Comparison of ENCODE assay signal across 10 cellular contexts in the genomic region with DNA sequence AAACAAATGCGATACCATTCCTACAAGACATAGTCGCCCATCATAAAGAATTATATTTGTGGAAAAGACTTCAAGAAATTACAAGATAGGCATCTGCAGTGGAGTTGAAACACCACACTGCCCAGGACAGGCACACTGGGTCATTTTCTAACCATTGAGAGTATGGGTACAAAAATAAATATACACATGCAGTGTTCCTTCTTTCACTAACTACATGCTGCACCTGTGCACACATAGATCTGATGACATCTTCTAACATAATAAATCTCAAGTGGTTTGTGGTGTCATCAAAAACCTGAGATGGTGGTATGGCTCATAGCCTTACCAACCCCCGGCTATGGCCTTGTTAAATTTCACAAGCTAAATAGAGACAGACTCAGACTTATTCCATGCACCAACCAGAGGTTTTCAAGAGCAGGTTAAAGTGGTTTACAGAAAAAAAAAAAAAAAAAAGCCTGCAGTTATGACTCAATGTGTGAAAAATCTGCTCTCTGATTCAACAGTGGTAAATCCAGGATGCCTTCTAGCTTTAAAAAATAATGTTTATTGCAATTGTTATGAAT. TPM values are rescaled to one million over a fixed set of nuclear protein-coding genes. Genes with fewer than 3 reads are reported as not detected.
A peak's percentile ranks its signal among the peaks of the same experiment; 100 is the strongest.
DNase-seq lines count a peak whose midpoint lies in the region; ATAC-seq, FAIRE-seq and TF ChIP-seq lines count a peak whose summit lies in the region.
"Had no signal": no experiment of that assay in that cellular context is flagged by ENCODE, and none has a peak within 500 bp of the region (broad histone marks: within the 10 kb centered on the region; RNA-seq: fewer than 3 reads in every experiment).

No MANE protein-coding gene starts in this region.

- no peaks in the 10 kb centered on the region for H3K9me3 ChIP-seq in astrocyte (ENCODE audit: insufficient read depth, low read depth, low read length)
- H3K9me3 ChIP-seq in thoracic aorta: no peaks in the 10 kb centered on the region
- no peaks in the 10 kb centered on the region for H3K9me3 ChIP-seq in A673 (ENCODE audit: low read depth, low read length, poor library complexity, severe bottlenecking)

- H3K27ac Mint-ChIP-seq in activated CD8-positive, alpha-beta T cell treated with anti-CD3 and anti-CD28 coated beads for 36 hours: no peak overlapping the region
- no peak overlapping the region for H3K27ac Mint-ChIP-seq in activated CD8-positive, alpha-beta T cell treated with anti-CD3 and anti-CD28 coated beads, Interleukin-2, amount 10 ng/mL, durations not matched to agents 7 days and 5 days
- no peak overlapping the region for H3K27ac Mint-ChIP-seq in astrocyte (ENCODE audit: unreplicated experiment)
- no peak overlapping the region for H3K27ac Mint-ChIP-seq in WTC11

- peak overlapping the region; percentile 10 for H3K27ac ChIP-seq in astrocyte (ENCODE audit: low read depth, low read length)
- peak overlapping the region; percentile 61 to 62 for H3K27ac ChIP-seq in thoracic aorta
- H3K27ac ChIP-seq in A673 (ENCODE audit: low read depth, low read length, poor library complexity, severe bottlenecking): no peak overlapping the region

- H3K36me3 ChIP-seq in astrocyte (ENCODE audit: insufficient read depth, low read length): no peaks in the 10 kb centered on the region
- no peaks in the 10 kb centered on the region for H3K36me3 ChIP-seq in thoracic aorta
- no peaks in the 10 kb centered on the region for H3K36me3 ChIP-seq in A673 (ENCODE audit: insufficient read depth, low read length, poor library complexity, severe bottlenecking)

- no peak for TF ChIP-seq CTCF in activated CD8-positive, alpha-beta T cell treated with anti-CD3 and anti-CD28 coated beads for 36 hours (IDR thresholded peaks at IDR 0.05)
- TF ChIP-seq CTCF in astrocyte (IDR thresholded peaks at IDR 0.05; ENCODE audit: insufficient read depth, low read depth, low read length): no peak
- no peak for TF ChIP-seq CTCF in thoracic aorta (IDR thresholded peaks at IDR 0.05)
- no peak for TF ChIP-seq CTCF in A673 (conservative IDR thresholded peaks at IDR 0.05; ENCODE audit: low read depth, low read length)
- no peak for TF ChIP-seq CTCF in WTC11 (IDR thresholded peaks at IDR 0.05)

- no peak overlapping the region for H3K4me3 Mint-ChIP-seq in activated CD8-positive, alpha-beta T cell treated with anti-CD3 and anti-CD28 coated beads for 36 hours
- H3K4me3 Mint-ChIP-seq in activated CD8-positive, alpha-beta T cell treated with anti-CD3 and anti-CD28 coated beads, Interleukin-2, amount 10 ng/mL, durations not matched to agents 7 days and 5 days: no peak overlapping the region
- H3K4me3 Mint-ChIP-seq in astrocyte (ENCODE audit: unreplicated experiment) (no peak overlapping the region), WTC11 (no peak overlapping the region)

- H3K9ac ChIP-seq in astrocyte (ENCODE audit: low read length): no peak overlapping the region

- peak; percentile 33 for DNase-seq in activated CD8-positive, alpha-beta T cell treated with anti-CD3 and anti-CD28 coated beads for 36 hours
- no peak for DNase-seq in activated CD8-positive, alpha-beta T cell treated with anti-CD3 and anti-CD28 coated beads, Interleukin-2, amount 10 ng/mL, durations not matched to agents 7 days and 5 days
- peak; percentile 99 for DNase-seq in NCI-H146 (lab: John Stamatoyannopoulos, UW)
- peak; percentile 90 for DNase-seq in astrocyte (ENCODE audit: low read depth)
- no peak for DNase-seq in thoracic aorta (ENCODE audit: low spot score)
- DNase-seq in stimulated activated CD4-positive, alpha-beta T cell treated with anti-CD3 and anti-CD28 coated beads, Interleukin-1b, Interleukin-23, amount 100 ng/mL, for 48 hours: no peak
- DNase-seq in A673 (ENCODE audit: low spot score): no peak
- no peak for DNase-seq in WTC11 (ENCODE audit: low spot score)
- DNase-seq: activated T-cell treated with anti-CD3 and anti-CD28 coated beads for 4 hours, AML-193 had no signal

- H4K20me1 ChIP-seq in astrocyte (ENCODE audit: insufficient read depth, low read length): no peaks in the 10 kb centered on the region

- H3K4me1 Mint-ChIP-seq in activated CD8-positive, alpha-beta T cell treated with anti-CD3 and anti-CD28 coated beads for 36 hours (ENCODE audit: low read depth): peaks cover 14% of the 10 kb centered on the region
- peaks cover 13% of the 10 kb centered on the region for H3K4me1 Mint-ChIP-seq in activated CD8-positive, alpha-beta T cell treated with anti-CD3 and anti-CD28 coated beads, Interleukin-2, amount 10 ng/mL, durations not matched to agents 7 days and 5 days (ENCODE audit: low read depth)
- H3K4me1 Mint-ChIP-seq in astrocyte (ENCODE audit: low read depth, unreplicated experiment) (peaks cover 16% of the 10 kb centered on the region), WTC11 (peaks cover 18% of the 10 kb centered on the region)

- H3K27me3 Mint-ChIP-seq in activated CD8-positive, alpha-beta T cell treated with anti-CD3 and anti-CD28 coated beads for 36 hours: peaks cover 28% of the 10 kb centered on the region
- peaks cover 37% of the 10 kb centered on the region for H3K27me3 Mint-ChIP-seq in activated CD8-positive, alpha-beta T cell treated with anti-CD3 and anti-CD28 coated beads, Interleukin-2, amount 10 ng/mL, durations not matched to agents 7 days and 5 days (ENCODE audit: low read depth)
- H3K27me3 Mint-ChIP-seq in astrocyte (ENCODE audit: low read depth, unreplicated experiment) (peaks cover 4% of the 10 kb centered on the region), WTC11 (ENCODE audit: low read depth) (peaks cover 19% of the 10 kb centered on the region)

- H3K36me3 Mint-ChIP-seq in activated CD8-positive, alpha-beta T cell treated with anti-CD3 and anti-CD28 coated beads for 36 hours (ENCODE audit: low read depth): no peaks in the 10 kb centered on the region
- no peaks in the 10 kb centered on the region for H3K36me3 Mint-ChIP-seq in activated CD8-positive, alpha-beta T cell treated with anti-CD3 and anti-CD28 coated beads, Interleukin-2, amount 10 ng/mL, durations not matched to agents 7 days and 5 days (ENCODE audit: low read depth)
- H3K36me3 Mint-ChIP-seq in astrocyte (ENCODE audit: low read depth, unreplicated experiment) (no peaks in the 10 kb centered on the region), WTC11 (no peaks in the 10 kb centered on the region)

- peak; percentile 56 for ATAC-seq in activated CD8-positive, alpha-beta T cell treated with anti-CD3 and anti-CD28 coated beads for 36 hours
- ATAC-seq in activated CD8-positive, alpha-beta T cell treated with anti-CD3 and anti-CD28 coated beads, Interleukin-2, amount 10 ng/mL, durations not matched to agents 7 days and 5 days: no peak
- ATAC-seq in thoracic aorta (ENCODE audit: insufficient number of reproducible peaks, low FRiP score, low read depth): no peak
- no peak for ATAC-seq in WTC11

- no peak for FAIRE-seq in astrocyte (lab: Jason Lieb, UNC)

- H3K4me1 ChIP-seq in astrocyte (ENCODE audit: insufficient read depth, low read length) (peaks cover 7% of the 10 kb centered on the region), thoracic aorta (ENCODE audit: control insufficient read depth in 1 of 2, low read depth in 2 of 2) (peaks cover 17 to 37% of the 10 kb centered on the region in 2 donors), A673 (ENCODE audit: insufficient read depth, low read length, poor library complexity, severe bottlenecking) (peaks cover 12% of the 10 kb centered on the region)

- H3K4me3 ChIP-seq in astrocyte (ENCODE audit: insufficient read depth, low read depth, low read length) (no peak overlapping the region), thoracic aorta (no peak overlapping the region), A673 (ENCODE audit: low read depth, low read length, poor library complexity, severe bottlenecking) (no peak overlapping the region)

- intact Hi-C loops in activated CD8-positive, alpha-beta T cell treated with anti-CD3 and anti-CD28 coated beads for 36 hours (cut with micrococcal nuclease): no loop called here
- intact Hi-C loops in A673 (cut with micrococcal nuclease; ENCODE audit: unreplicated experiment): no loop called here

- CTCF ChIA-PET in activated CD8-positive, alpha-beta T cell treated with anti-CD3 and anti-CD28 coated beads for 36 hours (lab: Charles Lee): no interaction called here
- CTCF ChIA-PET in activated CD8-positive, alpha-beta T cell treated with anti-CD3 and anti-CD28 coated beads, Interleukin-2, amount 10 ng/mL, durations not matched to agents 7 days and 5 days (lab: Charles Lee): no interaction called here
- CTCF ChIA-PET in A673 (lab: Charles Lee): interaction anchor here (0.7 kb wide), 1 partner anchor 26 kb away, joined by 11 read pairs; no protein-coding TSS in a partner anchor
- CTCF ChIA-PET in WTC11 (lab: Charles Lee): interaction anchor here (0.7 kb wide), 1 partner anchor 20 kb away, joined by 3 read pairs; no protein-coding TSS in a partner anchor

- POLR2A ChIA-PET in activated CD8-positive, alpha-beta T cell treated with anti-CD3 and anti-CD28 coated beads for 36 hours (lab: Charles Lee): no interaction called here
- POLR2A ChIA-PET in activated CD8-positive, alpha-beta T cell treated with anti-CD3 and anti-CD28 coated beads, Interleukin-2, amount 10 ng/mL, durations not matched to agents 7 days and 5 days (lab: Charles Lee): no interaction called here
- POLR2A ChIA-PET in A673 (lab: Charles Lee; ENCODE audit: low non-redundant PET): no interaction called here
- POLR2A ChIA-PET in WTC11 (lab: Charles Lee): interaction anchor here (0.6 kb wide), 1 partner anchor 19 kb away, joined by 3 read pairs; no protein-coding TSS in a partner anchor

- BruUV-seq in A673 (replicated peaks; lab: Mats Ljungman, UMichigan): no TSS peak

- H3K9me3 Mint-ChIP-seq in activated CD8-positive, alpha-beta T cell treated with anti-CD3 and anti-CD28 coated beads for 36 hours: no peaks in the 10 kb centered on the region
- H3K9me3 Mint-ChIP-seq in activated CD8-positive, alpha-beta T cell treated with anti-CD3 and anti-CD28 coated beads, Interleukin-2, amount 10 ng/mL, durations not matched to agents 7 days and 5 days (ENCODE audit: insufficient read depth): no peaks in the 10 kb centered on the region
- no peaks in the 10 kb centered on the region for H3K9me3 Mint-ChIP-seq in astrocyte (ENCODE audit: unreplicated experiment)
- no peaks in the 10 kb centered on the region for H3K9me3 Mint-ChIP-seq in WTC11

- no peaks in the 10 kb centered on the region for H3K27me3 ChIP-seq in astrocyte (ENCODE audit: insufficient read depth, low read length)
- no peaks in the 10 kb centered on the region for H3K27me3 ChIP-seq in thoracic aorta (replicated peaks; ENCODE audit: insufficient read depth)
- H3K27me3 ChIP-seq in A673 (replicated peaks; ENCODE audit: insufficient read depth, low read depth, low read length, poor library complexity): no peaks in the 10 kb centered on the region

- no peak overlapping the region for H2AFZ ChIP-seq in astrocyte (ENCODE audit: low read depth, low read length)

- H3K79me2 ChIP-seq in astrocyte (ENCODE audit: insufficient read depth, low read length): no peaks in the 10 kb centered on the region

- H3K4me2 ChIP-seq in astrocyte (ENCODE audit: low read length): peak overlapping the region; percentile 34

RNA-seq across cellular contexts. Expression of a gene that starts 12.4 kb away (rescaled TPM):
- not detected for total RNA-seq in activated CD8-positive, alpha-beta T cell treated with anti-CD3 and anti-CD28 coated beads for 36 hours
- not detected for total RNA-seq in activated CD8-positive, alpha-beta T cell treated with anti-CD3 and anti-CD28 coated beads, Interleukin-2, amount 10 ng/mL, durations not matched to agents 7 days and 5 days
- total RNA-seq in astrocyte (8.8 and 9.4 TPM in 2 replicates), thoracic aorta (100 to 1,000 TPM in 1 of 2 donors, 10 to 100 TPM in 1; 54.8 to 114 TPM), A673 (2021) (41.2 and 42.9 TPM in 2 replicates), WTC11 (2021) (7.1 to 12.5 TPM (median 7.4 TPM) in 3 replicates)

Comparison
In these comparisons a context has a peak if more than half of its experiments do, and no peak if none do; other contexts are left out.
1. DNase-seq: peak in activated CD8-positive, alpha-beta T cell treated with anti-CD3 and anti-CD28 coated beads for 36 hours (single experiment), NCI-H146 (single experiment) and astrocyte (single experiment); none in activated CD8-positive, alpha-beta T cell treated with anti-CD3 and anti-CD28 coated beads, Interleukin-2, amount 10 ng/mL, durations not matched to agents 7 days and 5 days (single experiment), thoracic aorta (single experiment), stimulated activated CD4-positive, alpha-beta T cell treated with anti-CD3 and anti-CD28 coated beads, Interleukin-1b, Interleukin-23, amount 100 ng/mL, for 48 hours (single experiment), A673 (single experiment) and WTC11 (single experiment).
2. CTCF ChIA-PET loops: an anchor here in A673 (0.7 kb wide) and WTC11 (0.7 kb wide); none called in activated CD8-positive, alpha-beta T cell treated with anti-CD3 and anti-CD28 coated beads for 36 hours and activated CD8-positive, alpha-beta T cell treated with anti-CD3 and anti-CD28 coated beads, Interleukin-2, amount 10 ng/mL, durations not matched to agents 7 days and 5 days.